Comparison of ENCODE assay signal across 27 cellular contexts in genomic region chr1:47765236-47765635, GRCh38.
"Had no signal": no experiment of that assay in that cellular context is flagged by ENCODE, and none has a peak within 500 bp of the region (broad histone marks: within the 10 kb centered on the region; RNA-seq: fewer than 3 reads in every experiment).

No MANE protein-coding gene starts in this region.

- H3K27me3 ChIP-seq: colonic mucosa, ovary, uterus had no signal

- H3K4me1 Mint-ChIP-seq: immature natural killer cell had no signal

- ATAC-seq: activated naive CD4-positive, alpha-beta T cell treated with anti-CD3 and anti-CD28 coated beads, Interleukin-2, amount 50 U/mL, for 72 hours; activated T-cell treated with anti-CD3 and anti-CD28 coated beads, Interleukin-2, amount 50 U/mL, for 72 hours; left lobe of liver had no signal

- DNase-seq: activated CD4-positive, alpha-beta T cell treated with anti-CD3 and anti-CD28 coated beads for 4 hours; activated CD4-positive, alpha-beta T cell treated with anti-CD3 and anti-CD28 coated beads, Interleukin-2, amount 50 U/mL, for 4 hours; activated naive CD4-positive, alpha-beta T cell; activated T-cell treated with anti-CD3 and anti-CD28 coated beads for 4 hours; activated T-cell treated with anti-CD3 and anti-CD28 coated beads, Interleukin-2, amount 50 U/mL, for 72 hours; colonic mucosa; effector CD8-positive, alpha-beta T cell; hippocampal formation; immature natural killer cell; retina; stimulated activated CD4-positive, alpha-beta T cell treated with anti-CD3 and anti-CD28 coated beads, Interleukin-2, amount 100 ng/mL, for 48 hours; stimulated activated naive CD4-positive, alpha-beta T cell treated with Interleukin-2 at 50 U/mL for 16 hours; SW 1271; T-helper 9 cell; trophoblast cell; uterus had no signal

- H3K36me3 ChIP-seq: colonic mucosa, ovary, prostate gland, uterus had no signal

- H3K9me3 Mint-ChIP-seq: activated naive CD4-positive, alpha-beta T cell treated with anti-CD3 and anti-CD28 coated beads, Interleukin-2, amount 50 U/mL, for 72 hours; activated T-cell treated with anti-CD3 and anti-CD28 coated beads, Interleukin-2, amount 50 U/mL, for 72 hours; immature natural killer cell; nephron; T-helper 1 cell treated with Interleukin-12 subunit alpha and Interleukin-12 subunit beta and Interleukin-4 antibody, amounts not matched to agents 30 μg/mL and 1 μg/mL, for 36 hours had no signal

- H3K4me3 Mint-ChIP-seq: activated T-cell treated with anti-CD3 and anti-CD28 coated beads, Interleukin-2, amount 50 U/mL, for 72 hours; immature natural killer cell; nephron; T-helper 1 cell treated with Interleukin-12 subunit alpha and Interleukin-12 subunit beta and Interleukin-4 antibody, amounts not matched to agents 30 μg/mL and 1 μg/mL, for 36 hours had no signal

- H3K36me3 Mint-ChIP-seq: activated naive CD4-positive, alpha-beta T cell treated with anti-CD3 and anti-CD28 coated beads, Interleukin-2, amount 50 U/mL, for 72 hours; immature natural killer cell had no signal

- H3K27ac Mint-ChIP-seq: activated naive CD4-positive, alpha-beta T cell treated with anti-CD3 and anti-CD28 coated beads, Interleukin-2, amount 50 U/mL, for 72 hours; activated T-cell treated with anti-CD3 and anti-CD28 coated beads, Interleukin-2, amount 50 U/mL, for 72 hours; immature natural killer cell; nephron; T-helper 1 cell treated with Interleukin-12 subunit alpha and Interleukin-12 subunit beta and Interleukin-4 antibody, amounts not matched to agents 30 μg/mL and 1 μg/mL, for 36 hours had no signal

- H3K4me1 ChIP-seq: colonic mucosa, prostate gland, uterus had no signal

- FAIRE-seq: bronchial epithelial cell, frontal cortex, TTC549 had no signal

- H3K9me3 ChIP-seq: colonic mucosa, ovary, prostate gland, uterus had no signal

- H3K4me3 ChIP-seq: colonic mucosa, lung, ovary, prostate gland, uterus had no signal

- H3K27ac ChIP-seq: colonic mucosa, ovary, prostate gland, uterus, VCaP had no signal
